In genomic region chr3:179734497-179735281, GRCh38 we compare ENCODE assay signal across 24 cellular contexts.
DNase-seq lines count a peak whose midpoint lies in the region; ATAC-seq and TF ChIP-seq lines count a peak whose summit lies in the region.
"Had no signal": no experiment of that assay in that cellular context is flagged by ENCODE, and none has a peak within 500 bp of the region (broad histone marks: within the 10 kb centered on the region; RNA-seq: fewer than 3 reads in every experiment).

No MANE protein-coding gene starts in this region.

- H3K27me3 ChIP-seq in KMS-11 (ENCODE audit: insufficient read depth, low read depth) (no peaks in the 10 kb centered on the region), psoas muscle (ENCODE audit: insufficient read depth in 3 of 3, low read length in 2 of 3) (no peaks in the 10 kb centered on the region)
- H3K27me3 ChIP-seq: SJCRH30, testis had no signal

- no peaks in the 10 kb centered on the region for H4K20me1 ChIP-seq in KMS-11 (ENCODE audit: insufficient read depth)

- peak overlapping the region; percentile 10 for H3K4me2 ChIP-seq in KMS-11

- H3K9ac ChIP-seq in KMS-11 = no peak overlapping the region

- TF ChIP-seq CTCF in KMS-11 (conservative IDR thresholded peaks at IDR 0.05; ENCODE audit: low read depth, low read length) = no peak
- TF ChIP-seq CTCF in epithelial cell of esophagus (IDR thresholded peaks at IDR 0.05; ENCODE audit: insufficient read depth, low read depth, low read length, missing control alignments) = no peak
- TF ChIP-seq CTCF in psoas muscle (IDR thresholded peaks at IDR 0.05) = no peak

- peak; percentile 60 to 77 (median 70) for ATAC-seq in psoas muscle
- no peak for ATAC-seq in HG02840 (IDR thresholded peaks at IDR 0.05; ENCODE audit: low FRiP score, unreplicated experiment)
- ATAC-seq in GM18867 (IDR thresholded peaks at IDR 0.05; ENCODE audit: unreplicated experiment) = no peak
- no peak for ATAC-seq in HG03045 (IDR thresholded peaks at IDR 0.05; ENCODE audit: unreplicated experiment)
- ATAC-seq: natural killer cell treated with Interleukin-12 subunit alpha and Interleukin-12 subunit beta and Interleukin-15 and Interleukin-18, amount 100 ng/mL, for 72 hours had no signal

- no peak overlapping the region; the same call in 1 of the 2 replicates for H2AFZ ChIP-seq in KMS-11 (ENCODE audit: low read depth)

- H3K4me3 ChIP-seq in KMS-11 (IDR thresholded peaks at IDR 0.05; ENCODE audit: insufficient read depth, low read depth, low read length) (no peak overlapping the region), epithelial cell of esophagus (ENCODE audit: low read length) (no peak overlapping the region), psoas muscle (no peak overlapping the region)
- H3K4me3 ChIP-seq: SJCRH30, testis had no signal

- DNase-seq in DMS53 (lab: John Stamatoyannopoulos, UW) (peak; percentile 24), DMS53 treated with DMSO at 0.1 percent for 48 hours (lab: John Stamatoyannopoulos, UW; ENCODE audit: unreplicated experiment) (no peak), epithelial cell of esophagus (ENCODE audit: low read depth) (peak; percentile 15), psoas muscle (peak in 1 of 2 donors; percentile 64)
- DNase-seq: activated CD4-positive, alpha-beta T cell treated with anti-CD3 and anti-CD28 coated beads for 48 hours; cortex of kidney; DND-41; endodermal cell; HFFc6; midbrain; NCI-H1092; NCI-H2029; NCI-H226; NCI-H748 treated with DMSO at 0.1 percent for 48 hours; posterior cingulate gyrus; SJCRH30; T-helper 2 cell; testis had no signal

- intact Hi-C loops in psoas muscle (cut with DNase I) = loop anchor here (2.0 to 5.0 kb wide), 2 partner anchors 82 to 127 kb away; partner anchors contain the start of gene USP13 (in 1 of the 2)

- H3K79me2 ChIP-seq in KMS-11 (ENCODE audit: insufficient read depth, low read depth) = no peaks in the 10 kb centered on the region

- no peaks in the 10 kb centered on the region for H3K36me3 ChIP-seq in KMS-11 (ENCODE audit: insufficient read depth)
- peaks cover 6 to 25% of the 10 kb centered on the region in 2 donors for H3K36me3 ChIP-seq in psoas muscle (ENCODE audit: insufficient read depth in 1 of 2, low read depth in 1 of 2)

- no peaks in the 10 kb centered on the region for H3K9me3 ChIP-seq in psoas muscle
- H3K9me3 ChIP-seq: SJCRH30, testis had no signal

- H3K27ac ChIP-seq in KMS-11 = peak overlapping the region; percentile 53
- H3K27ac ChIP-seq in psoas muscle = peak overlapping the region; percentile 94
- H3K27ac ChIP-seq: 22Rv1, SJCRH30, testis had no signal

- 32 to 49% (median 38%) methylated on average over 4 of the region's 4 CpGs for WGBS in psoas muscle, 3 donors

- H3K4me1 ChIP-seq in KMS-11 (ENCODE audit: low read depth, poor library complexity, severe bottlenecking) = peaks cover 24% of the 10 kb centered on the region
- H3K4me1 ChIP-seq in psoas muscle = peaks cover 54% of the 10 kb centered on the region
- H3K4me1 ChIP-seq: SJCRH30, testis had no signal

Comparison
In these comparisons a context has a peak if more than half of its experiments do, and no peak if none do; other contexts are left out.
1. ATAC-seq: peak in psoas muscle (4 of 4); none in HG02840 (single experiment), GM18867 (single experiment) and HG03045 (single experiment).